ENCODE assay signal across 20 cellular contexts in the genomic region with DNA sequence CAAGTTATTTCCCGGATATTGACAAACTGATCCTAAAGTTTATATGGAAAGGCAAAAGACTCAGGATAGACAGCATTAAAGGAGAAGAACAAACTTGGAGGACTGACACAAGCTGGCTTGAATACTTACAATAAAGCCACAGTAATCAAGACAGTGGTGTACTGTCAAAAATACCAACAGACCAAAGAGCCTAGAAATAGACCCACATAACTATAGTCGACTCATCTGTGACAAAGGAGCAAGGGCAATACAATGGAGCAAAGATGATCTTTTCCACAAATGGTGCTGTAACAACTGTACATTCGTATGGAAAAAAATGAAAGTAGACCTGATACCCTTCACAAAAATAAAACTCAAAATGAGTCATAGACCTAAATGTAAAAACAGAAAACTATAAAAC. TPM values are rescaled to one million over a fixed set of nuclear protein-coding genes. Genes with fewer than 3 reads are reported as not detected.
DNase-seq lines count a peak whose midpoint lies in the region; ATAC-seq and TF ChIP-seq lines count a peak whose summit lies in the region.
"Had no signal": no experiment of that assay in that cellular context is flagged by ENCODE, and none has a peak within 500 bp of the region (broad histone marks: within the 10 kb centered on the region; RNA-seq: fewer than 3 reads in every experiment).

No MANE protein-coding gene starts in this region.

- dilution Hi-C loops in IMR-90 (cut with HindIII; ENCODE audit: low sequenced_read_pairs, unreplicated experiment), result no loop called here

- H3K4me3 ChIP-seq in IMR-90 (ENCODE audit: insufficient read depth, low read depth, low read length), result no peak overlapping the region
- H3K4me3 ChIP-seq: GM12878, K562 had no signal

- peaks cover 3% of the 10 kb centered on the region for H3K4me1 ChIP-seq in IMR-90 (ENCODE audit: control insufficient read depth, insufficient read depth, low read length)

- no peak overlapping the region for H3K23ac ChIP-seq in IMR-90 (ENCODE audit: low read depth, low read length)

- no peaks in the 10 kb centered on the region for H3K9me3 ChIP-seq in IMR-90 (ENCODE audit: control insufficient read depth, insufficient read depth, low read length)

- H3K14ac ChIP-seq in IMR-90 (replicated peaks; ENCODE audit: low read depth, low read length), result 0 out of 2 replicates have a peak overlapping the region, but pooled peaks have one; percentile 7

- no peak for TF ChIP-seq POLR2A in IMR-90 (IDR thresholded peaks at IDR 0.05; ENCODE audit: low read depth, low read length)

- H3K9me1 ChIP-seq in IMR-90 (ENCODE audit: insufficient read depth, low read length), result peaks cover 10% of the 10 kb centered on the region

- BruUV-seq in IMR-90 (replicated peaks; lab: Mats Ljungman, UMichigan), result no TSS peak

- peaks cover 0 to 3% of the 10 kb centered on the region in 2 donors for H3K9me3 Mint-ChIP-seq in activated naive CD4-positive, alpha-beta T cell treated with anti-CD3 and anti-CD28 coated beads, Interleukin-2, amount 50 U/mL, for 72 hours

- no peak overlapping the region for H4K91ac ChIP-seq in IMR-90 (ENCODE audit: insufficient read depth, low read depth, low read length)

- peaks cover 0 to 4% of the 10 kb centered on the region in 2 donors for H3K36me3 Mint-ChIP-seq in activated naive CD4-positive, alpha-beta T cell treated with anti-CD3 and anti-CD28 coated beads, Interleukin-2, amount 50 U/mL, for 72 hours

- H2AK5ac ChIP-seq in IMR-90 (ENCODE audit: low read depth, low read length), result no peak overlapping the region

- no peak overlapping the region for H4K5ac ChIP-seq in IMR-90 (ENCODE audit: low read depth, low read length)

- H2AK9ac ChIP-seq in IMR-90 (replicated peaks; ENCODE audit: low read depth, low read length, poor library complexity), result no peak overlapping the region

- H4K8ac ChIP-seq in IMR-90 (ENCODE audit: low read depth in 2 of 2, low read length in 2 of 2), result no peak overlapping the region

- in situ Hi-C loops in IMR-90 (cut with MboI; ENCODE audit: low sequenced_read_pairs), result no loop called here

- H3K27ac Mint-ChIP-seq in activated naive CD4-positive, alpha-beta T cell treated with anti-CD3 and anti-CD28 coated beads, Interleukin-2, amount 50 U/mL, for 72 hours, result no peak overlapping the region
- H3K27ac Mint-ChIP-seq: CD14-positive monocyte had no signal

- H3K9ac ChIP-seq in IMR-90 (ENCODE audit: low read depth, low read length), result no peak overlapping the region

- no peak overlapping the region for H2BK5ac ChIP-seq in IMR-90 (ENCODE audit: low read depth, low read length, poor library complexity, severe bottlenecking)

- H3K27ac ChIP-seq in IMR-90 (ENCODE audit: insufficient read depth, low read length), result no peak overlapping the region
- H3K27ac ChIP-seq: RWPE1 had no signal

- WGBS in IMR-90 (ENCODE audit: extremely low coverage in 2 of 2, insufficient read length in 1 of 2), 2 experiments, result no CpG with 5 or more reads among the region's 3 CpGs

- intact Hi-C loops in IMR-90 (cut with micrococcal nuclease), result loop anchor here (2.0 kb wide), 1 partner anchor 16 kb away; no protein-coding TSS in a partner anchor

- no peak overlapping the region for H3K18ac ChIP-seq in IMR-90 (ENCODE audit: low read depth, low read length)

- H3K56ac ChIP-seq in IMR-90 (ENCODE audit: extremely low read depth, insufficient read depth, low read length), result no peak overlapping the region

- no peak for TF ChIP-seq RAD21 in IMR-90 (IDR thresholded peaks at IDR 0.05; ENCODE audit: low read length)

- no peak overlapping the region for H3K4ac ChIP-seq in IMR-90 (ENCODE audit: low read depth, low read length)

- peaks cover 35% of the 10 kb centered on the region for H4K20me1 ChIP-seq in IMR-90 (ENCODE audit: insufficient read depth, low read length)

- no peak overlapping the region for H2BK120ac ChIP-seq in IMR-90 (ENCODE audit: low read depth, low read length)

- POLR2A ChIA-PET in IMR-90 (lab: Charles Lee; ENCODE audit: unreplicated experiment), result no interaction called here

- H2BK15ac ChIP-seq in IMR-90 (ENCODE audit: low read depth, low read length), result no peak overlapping the region

- DNase-seq in activated naive CD4-positive, alpha-beta T cell treated with anti-CD3 and anti-CD28 coated beads, Interleukin-2, amount 50 U/mL, for 72 hours (ENCODE audit: low spot score in 2 of 2), result no peak
- DNase-seq in activated naive CD4-positive, alpha-beta T cell (lab: John Stamatoyannopoulos, UW), result no peak
- peak; percentile 18 for DNase-seq in IMR-90
- peak; percentile 43 for DNase-seq in foreskin melanocyte
- peak; percentile 52 for DNase-seq in pons (ENCODE audit: low spot score)
- no peak for DNase-seq in T-helper 1 cell
- DNase-seq in GM03348 (ENCODE audit: low spot score), result no peak
- DNase-seq: DMS53, NCI-H1092, NCI-H1436 treated with DMSO at 0.1 percent for 48 hours, NCI-H1930, NCI-H2227 treated with DMSO at 0.1 percent for 48 hours, NCI-H510A, NCI-H748 treated with DMSO at 0.1 percent for 48 hours, SHP77 treated with DMSO at 0.1 percent for 48 hours had no signal

- peaks cover 43 to 67% of the 10 kb centered on the region in 2 experiments for H3K79me1 ChIP-seq in IMR-90 (ENCODE audit: low read depth in 1 of 2, low read length in 2 of 2)

- no peaks in the 10 kb centered on the region for H3K27me3 ChIP-seq in IMR-90 (ENCODE audit: control insufficient read depth, insufficient read depth, low read length)

- no peaks in the 10 kb centered on the region for H3K36me3 ChIP-seq in IMR-90 (ENCODE audit: control insufficient read depth, insufficient read depth, low read length)

- peak overlapping the region; percentile 62; the same call in 1 of the 2 replicates for H3K4me2 ChIP-seq in IMR-90 (ENCODE audit: low read depth, low read length)

- H2AFZ ChIP-seq in IMR-90 (replicated peaks; ENCODE audit: low read length, poor library complexity), result no peak overlapping the region

- no peak for TF ChIP-seq CTCF in IMR-90 (conservative IDR thresholded peaks at IDR 0.05; ENCODE audit: low read depth, low read length)

- H2BK20ac ChIP-seq in IMR-90 (ENCODE audit: low read depth, low read length), result no peak overlapping the region

- ATAC-seq in activated naive CD4-positive, alpha-beta T cell treated with anti-CD3 and anti-CD28 coated beads, Interleukin-2, amount 50 U/mL, for 72 hours, result peak; percentile 24 to 58
- no peak; the same call in 1 of the 2 replicates for ATAC-seq in IMR-90 (ENCODE audit: low read depth)
- no peak for ATAC-seq in HG03439 (IDR thresholded peaks at IDR 0.05; ENCODE audit: unreplicated experiment)
- ATAC-seq: GM12878, K562 had no signal

- CTCF ChIA-PET in IMR-90 (lab: Yijun Ruan, JAX), result interaction anchor here (0.8 kb wide), 1 partner anchor 10 kb away, joined by 3 read pairs; no protein-coding TSS in a partner anchor

TF ChIP-seq in IMR-90, 13 proteins besides CTCF, POLR2A, EP300 and RAD21:
- TF ChIP-seq MXI1 (IDR thresholded peaks at IDR 0.05; ENCODE audit: borderline replicate concordance, low read depth, low read length) (no peak), SMC3 (IDR thresholded peaks at IDR 0.05; ENCODE audit: low read depth, low read length) (no peak), BHLHE40 (IDR thresholded peaks at IDR 0.05; ENCODE audit: low read depth, low read length) (no peak), RCOR1 (IDR thresholded peaks at IDR 0.05; ENCODE audit: insufficient replicate concordance, low read length) (no peak), FOS (IDR thresholded peaks at IDR 0.05; ENCODE audit: low read depth, low read length) (no peak), MAFK (IDR thresholded peaks at IDR 0.05; ENCODE audit: low read depth, low read length) (no peak), MAZ (IDR thresholded peaks at IDR 0.05; ENCODE audit: borderline replicate concordance, low read depth, low read length) (no peak)

RNA-seq across cellular contexts. Expression of a gene that starts 46.0 kb away (rescaled TPM):
- total RNA-seq in activated naive CD4-positive, alpha-beta T cell treated with anti-CD3 and anti-CD28 coated beads, Interleukin-2, amount 50 U/mL, for 72 hours, result 10 to 100 TPM; 13.8 to 20.2 TPM
- 64.2 and 80.7 TPM in 2 replicates for total RNA-seq in IMR-90 (2012; rRNA removed)
- polyA plus RNA-seq in IMR-90 (2012; rRNA removed), result 84.0 and 108 TPM in 2 replicates
- polyA plus RNA-seq in IMR-90 (2012; cell fraction: cytosol; rRNA removed), result 66.3 and 83.3 TPM in 2 replicates
- polyA plus RNA-seq in IMR-90 (2012; cell fraction: nucleus; rRNA removed; ENCODE audit: low replicate concordance), result 61.1 and 62.6 TPM in 2 replicates

Comparison
In these comparisons a context has a peak if more than half of its experiments do, and no peak if none do; other contexts are left out.
1. ATAC-seq: peak in activated naive CD4-positive, alpha-beta T cell treated with anti-CD3 and anti-CD28 coated beads, Interleukin-2, amount 50 U/mL, for 72 hours (2 of 2); none in IMR-90 (single experiment) and HG03439 (single experiment).
2. DNase-seq: peak in IMR-90 (single experiment), foreskin melanocyte (single experiment) and pons (single experiment); none in activated naive CD4-positive, alpha-beta T cell treated with anti-CD3 and anti-CD28 coated beads, Interleukin-2, amount 50 U/mL, for 72 hours (0 of 2), activated naive CD4-positive, alpha-beta T cell (0 of 4), T-helper 1 cell (0 of 5) and GM03348 (single experiment).